11 cellular contexts compared by ENCODE assay signal in the genomic region with DNA sequence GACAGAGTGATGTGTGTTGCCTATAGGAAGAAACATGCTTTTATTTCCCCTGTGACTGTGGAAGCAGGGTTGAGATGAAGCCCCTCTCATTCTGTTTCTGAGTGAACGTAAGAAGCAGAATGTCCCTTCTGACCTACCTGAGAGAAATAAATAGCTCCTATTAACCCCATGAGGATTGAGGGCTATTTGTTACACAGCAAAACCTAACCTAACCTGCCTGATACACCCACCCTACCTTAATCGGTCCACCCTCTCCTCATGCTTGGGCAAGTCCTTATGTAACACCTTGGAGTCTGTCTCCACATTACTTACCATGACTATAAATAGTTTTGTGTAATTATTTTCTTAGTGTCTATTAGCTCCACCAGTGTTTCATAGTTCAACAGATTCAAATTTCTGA.
"Had no signal": no experiment of that assay in that cellular context is flagged by ENCODE, and none has a peak within 500 bp of the region (broad histone marks: within the 10 kb centered on the region; RNA-seq: fewer than 3 reads in every experiment).

No MANE protein-coding gene starts in this region.

- H3K36me3 ChIP-seq: HAP-1 had no signal

- H3K9ac ChIP-seq: GM23248 had no signal

- ATAC-seq: GM23338, HCT116 had no signal

- DNase-seq: GM23248, GOT3, H7, H9, HCEC 1CT, HFFc6 had no signal

- H3K4me3 ChIP-seq: GM23248, GM23338, HAP-1 had no signal

- FAIRE-seq: H1, H54 had no signal

- H3K4me2 ChIP-seq: GM23338 had no signal

- H3K4me1 ChIP-seq: HAP-1 had no signal

- H3K9me3 ChIP-seq: HAP-1 had no signal

- H3K27ac ChIP-seq: GM23248 had no signal

- H2AFZ ChIP-seq: GM23248, GM23338 had no signal
